27 cellular contexts compared by ENCODE assay signal in the genomic region with DNA sequence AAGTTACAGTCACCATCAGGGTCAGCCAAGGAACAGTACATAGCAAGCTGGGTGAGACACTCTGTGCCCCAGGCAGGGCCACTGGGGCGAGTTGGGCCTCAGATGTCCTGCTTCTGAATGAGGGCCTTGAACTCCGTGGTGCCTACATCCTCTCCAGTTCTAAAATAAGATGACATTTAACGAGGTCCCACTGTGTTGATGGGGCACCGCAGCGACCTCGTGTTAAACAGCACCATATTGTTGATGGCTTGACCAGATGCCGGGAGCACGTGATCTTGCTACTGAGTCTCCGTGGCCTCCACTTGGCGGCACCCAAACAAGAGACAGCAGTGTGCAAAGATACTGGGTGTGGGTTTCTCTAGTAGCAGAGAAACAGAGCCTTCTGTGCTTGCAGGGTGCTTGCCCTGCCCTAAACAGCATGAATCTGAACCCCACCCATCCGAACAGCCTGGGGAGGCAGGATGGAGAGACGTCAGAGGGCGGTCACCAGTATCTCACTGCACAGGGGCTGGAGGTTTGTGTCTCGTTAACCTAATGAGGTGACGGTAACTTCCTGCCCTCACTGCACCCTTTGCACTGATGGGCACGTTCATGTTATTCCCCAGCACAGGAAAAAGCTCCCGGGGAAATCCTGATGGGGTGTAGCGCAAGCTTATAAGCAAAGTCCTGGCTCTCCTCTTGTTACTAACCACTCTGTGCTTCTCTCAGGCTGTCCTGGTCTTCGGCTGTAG.
"Had no signal": no experiment of that assay in that cellular context is flagged by ENCODE, and none has a peak within 500 bp of the region (broad histone marks: within the 10 kb centered on the region; RNA-seq: fewer than 3 reads in every experiment).

No MANE protein-coding gene starts in this region.

- H3K9me3 ChIP-seq: adrenal gland, breast epithelium had no signal

- H3K4me3 Mint-ChIP-seq: activated B cell treated with CpG ODN at 0.5 μM for 24 hours; activated CD4-positive, alpha-beta T cell treated with anti-CD3 and anti-CD28 coated beads, Interleukin-2, amount 10 ng/mL, durations not matched to agents 24 days and 14 days; activated naive CD8-positive, alpha-beta T cell treated with anti-CD3 and anti-CD28 coated beads, Interleukin-2, amount 10 ng/mL, durations not matched to agents 7 days and 5 days; activated T-helper 17 cell treated with anti-CD3 and anti-CD28 coated beads, Interleukin-2, amount 50 U/mL, for 72 hours; T-cell had no signal

- H3K27me3 ChIP-seq: adrenal gland had no signal

- H3K4me2 ChIP-seq: KMS-11 had no signal

- ATAC-seq: activated T-helper 17 cell treated with anti-CD3 and anti-CD28 coated beads, Interleukin-2, amount 50 U/mL, for 72 hours; T-cell had no signal

- H3K27ac Mint-ChIP-seq: activated B cell treated with CpG ODN at 0.5 μM for 24 hours; activated CD4-positive, alpha-beta T cell treated with anti-CD3 and anti-CD28 coated beads, Interleukin-2, amount 10 ng/mL, durations not matched to agents 24 days and 14 days; activated naive CD8-positive, alpha-beta T cell treated with anti-CD3 and anti-CD28 coated beads, Interleukin-2, amount 10 ng/mL, durations not matched to agents 7 days and 5 days; activated T-helper 17 cell treated with anti-CD3 and anti-CD28 coated beads, Interleukin-2, amount 50 U/mL, for 72 hours; T-cell had no signal

- H3K27ac ChIP-seq: adrenal gland, breast epithelium, KMS-11, SK-N-MC had no signal

- H3K4me1 Mint-ChIP-seq: activated B cell treated with CpG ODN at 0.5 μM for 24 hours; activated CD4-positive, alpha-beta T cell treated with anti-CD3 and anti-CD28 coated beads, Interleukin-2, amount 10 ng/mL, durations not matched to agents 24 days and 14 days; activated naive CD8-positive, alpha-beta T cell treated with anti-CD3 and anti-CD28 coated beads, Interleukin-2, amount 10 ng/mL, durations not matched to agents 7 days and 5 days; activated T-helper 17 cell treated with anti-CD3 and anti-CD28 coated beads, Interleukin-2, amount 50 U/mL, for 72 hours; T-cell had no signal

- H3K36me3 Mint-ChIP-seq: activated naive CD8-positive, alpha-beta T cell treated with anti-CD3 and anti-CD28 coated beads, Interleukin-2, amount 10 ng/mL, durations not matched to agents 7 days and 5 days; T-cell had no signal

- DNase-seq: activated B cell treated with CpG ODN at 0.5 μM for 24 hours; activated CD4-positive, alpha-beta T cell treated with anti-CD3 and anti-CD28 coated beads for 1 hour; activated CD4-positive, alpha-beta T cell treated with anti-CD3 and anti-CD28 coated beads, Interleukin-2, amount 10 ng/mL, durations not matched to agents 24 days and 14 days; activated CD4-positive, alpha-beta T cell treated with anti-CD3 and anti-CD28 coated beads, Interleukin-2, amount 50 U/mL, for 48 hours; activated gamma-delta T cell; activated naive CD4-positive, alpha-beta T cell treated with anti-CD3 and anti-CD28 coated beads, Interleukin-2, amount 50 U/mL, for 16 hours; activated naive CD8-positive, alpha-beta T cell treated with anti-CD3 and anti-CD28 coated beads, Interleukin-2, amount 10 ng/mL, durations not matched to agents 7 days and 5 days; activated T-cell treated with anti-CD3 and anti-CD28 coated beads for 4 hours; activated T-cell treated with anti-CD3 and anti-CD28 coated beads, Interleukin-2, amount 50 U/mL, for 48 hours; anterior cingulate cortex; NCI-H1092; NCI-H1417; NCI-H1694; NCI-H2029 treated with DMSO at 0.1 percent for 48 hours; NCI-H345; NCI-H510A; NCI-H526 treated with DMSO at 0.1 percent for 48 hours; NCI-H82; SIG-M5; T-cell; T-helper 2 cell; T1000 had no signal

- H3K9ac ChIP-seq: KMS-11 had no signal

- H3K36me3 ChIP-seq: adrenal gland, breast epithelium had no signal

- H3K27me3 Mint-ChIP-seq: activated B cell treated with CpG ODN at 0.5 μM for 24 hours; activated CD4-positive, alpha-beta T cell treated with anti-CD3 and anti-CD28 coated beads, Interleukin-2, amount 10 ng/mL, durations not matched to agents 24 days and 14 days had no signal

- H3K4me1 ChIP-seq: adrenal gland, breast epithelium had no signal

- H3K9me3 Mint-ChIP-seq: activated B cell treated with CpG ODN at 0.5 μM for 24 hours; activated CD4-positive, alpha-beta T cell treated with anti-CD3 and anti-CD28 coated beads, Interleukin-2, amount 10 ng/mL, durations not matched to agents 24 days and 14 days; activated naive CD8-positive, alpha-beta T cell treated with anti-CD3 and anti-CD28 coated beads, Interleukin-2, amount 10 ng/mL, durations not matched to agents 7 days and 5 days; activated T-helper 17 cell treated with anti-CD3 and anti-CD28 coated beads, Interleukin-2, amount 50 U/mL, for 72 hours had no signal

- H3K4me3 ChIP-seq: adrenal gland, breast epithelium, SK-N-MC had no signal
